Comparison of ENCODE assay signal across 1 cellular context in genomic region chr2:44392338-44392943, GRCh38.
TF ChIP-seq lines count a peak whose summit lies in the region.

No MANE protein-coding gene starts in this region.

TF ChIP-seq in K562, 482 proteins besides CTCF, POLR2A, EP300 and RAD21 (continued from another document):
- peak; percentile 89; the same call in 1 of the 2 replicates for TF ChIP-seq ARID3A (IDR thresholded peaks at IDR 0.05; ENCODE audit: borderline replicate concordance, low read depth, low read length)
